ENCODE assay signal across 12 cellular contexts in the genomic region with DNA sequence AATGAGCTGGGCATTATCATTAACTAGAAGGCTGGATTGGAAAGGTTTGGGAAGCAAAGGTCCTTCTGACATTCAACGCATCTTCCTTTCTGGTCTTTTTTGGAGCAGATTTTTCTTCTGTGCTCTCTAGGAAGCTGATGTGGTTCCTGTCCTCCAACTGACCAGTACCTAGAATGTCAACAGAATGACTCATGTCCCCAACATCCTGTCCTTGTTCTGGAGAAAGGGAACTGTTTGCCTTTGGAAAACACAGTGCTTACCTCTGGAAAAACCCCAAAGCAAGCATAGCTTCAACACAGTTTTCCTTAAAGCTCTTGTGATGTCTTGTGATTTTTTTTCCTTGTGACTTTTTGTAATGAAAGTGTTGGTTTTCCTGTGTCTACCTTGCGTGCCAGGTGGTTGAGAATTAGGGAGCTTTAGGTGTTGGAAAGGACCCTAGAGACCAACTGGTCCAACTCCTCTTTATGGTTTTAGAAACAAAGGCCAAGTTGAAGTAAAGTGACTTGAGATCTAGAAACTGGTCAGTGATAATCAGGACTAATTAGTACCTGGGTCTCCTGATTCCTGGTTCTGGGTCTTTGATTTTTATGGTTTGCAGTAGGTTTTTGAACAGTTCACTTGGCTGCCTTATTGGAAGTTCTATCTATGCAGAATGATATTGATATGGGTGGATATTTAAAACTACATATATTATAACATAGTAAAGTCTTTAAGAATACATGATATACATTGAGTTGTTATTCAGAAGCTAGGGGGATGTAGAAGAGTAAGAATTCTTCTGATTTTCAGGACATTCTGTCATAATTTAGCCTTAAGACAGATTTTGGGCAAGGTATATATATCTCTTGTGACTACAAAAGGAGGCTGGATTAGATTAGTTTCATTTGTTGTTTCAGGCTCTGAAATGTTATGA.
DNase-seq lines count a peak whose midpoint lies in the region; ATAC-seq, FAIRE-seq and TF ChIP-seq lines count a peak whose summit lies in the region.
"Had no signal": no experiment of that assay in that cellular context is flagged by ENCODE, and none has a peak within 500 bp of the region (broad histone marks: within the 10 kb centered on the region; RNA-seq: fewer than 3 reads in every experiment).

No MANE protein-coding gene starts in this region.

- CTCF ChIA-PET in WTC11 (lab: Charles Lee) = interaction anchor here (1.6 kb wide), 1 partner anchor 33 kb away, joined by 3 read pairs; no protein-coding TSS in a partner anchor
- CTCF ChIA-PET in HepG2 (lab: Yijun Ruan, JAX; ENCODE audit: low intra/inter-chr PET ratio, low total read pairs) = no interaction called here

- H3K9me3 Mint-ChIP-seq in GM23338 = no peaks in the 10 kb centered on the region
- no peaks in the 10 kb centered on the region for H3K9me3 Mint-ChIP-seq in WTC11
- H3K9me3 Mint-ChIP-seq: CD14-positive monocyte; effector memory CD8-positive, alpha-beta T cell; naive B cell had no signal

- TF ChIP-seq CTCF in GM23338 (conservative IDR thresholded peaks at IDR 0.05; ENCODE audit: low read depth in 2 of 2) (no peak), WTC11 (IDR thresholded peaks at IDR 0.05) (no peak), HepG2 (CRISPR knock-in tag; IDR thresholded peaks at IDR 0.05) (no peak)

- TF ChIP-seq EP300 in HepG2 (IDR thresholded peaks at IDR 0.05; ENCODE audit: low read depth in 2 of 2, low read length in 2 of 2) (peak; percentile 57 to 97; a peak in 3 of 4 replicates), HepG2 (CRISPR knock-in tag; IDR thresholded peaks at IDR 0.05; ENCODE audit: borderline replicate concordance) (peak; percentile 83)

- intact Hi-C loops in HepG2 (cut with micrococcal nuclease; ENCODE audit: unreplicated experiment) = loop anchor here (1.0 to 2.0 kb wide), 2 partner anchors 55 to 70 kb away; no protein-coding TSS in a partner anchor

- H3K4me3 Mint-ChIP-seq in GM23338 (no peak overlapping the region), WTC11 (no peak overlapping the region)
- H3K4me3 Mint-ChIP-seq: CD14-positive monocyte; effector memory CD8-positive, alpha-beta T cell; naive B cell had no signal

- POLR2A ChIA-PET in WTC11 (lab: Charles Lee) (no interaction called here), HepG2 (lab: Yijun Ruan, JAX) (interaction anchor here (1.0 to 2.1 kb wide), 8 partner anchors 10 to 81 kb away, joined by 3 to 6 read pairs (median 3); a partner anchor contains a TSS)

- H3K79me2 ChIP-seq in GM23338 (replicated peaks; ENCODE audit: insufficient read depth) (peaks cover 95% of the 10 kb centered on the region), HepG2 (ENCODE audit: insufficient read depth, low read length) (peaks cover 94% of the 10 kb centered on the region)

- peaks cover 54% of the 10 kb centered on the region for H3K4me1 ChIP-seq in GM23338 (ENCODE audit: insufficient read depth)
- H3K4me1 ChIP-seq in HepG2 (ENCODE audit: insufficient read depth, low read length) = peaks cover 96% of the 10 kb centered on the region

- BruUV-seq in HepG2 (replicated peaks; lab: Mats Ljungman, UMichigan) = no TSS peak

- H3K27me3 Mint-ChIP-seq in GM23338 (ENCODE audit: insufficient read depth, low read depth, poor library complexity) = peaks cover 5% of the 10 kb centered on the region
- no peaks in the 10 kb centered on the region for H3K27me3 Mint-ChIP-seq in WTC11 (ENCODE audit: low read depth)
- H3K27me3 Mint-ChIP-seq: naive B cell had no signal

- no peak for ATAC-seq in GM23338
- no peak for ATAC-seq in WTC11
- peak; percentile 87 for ATAC-seq in HepG2
- ATAC-seq in GM21576 (IDR thresholded peaks at IDR 0.05; ENCODE audit: unreplicated experiment) = no peak
- ATAC-seq: effector memory CD8-positive, alpha-beta T cell had no signal

- H3K36me3 ChIP-seq in GM23338 (ENCODE audit: insufficient read depth) = no peaks in the 10 kb centered on the region
- H3K36me3 ChIP-seq in HepG2 (replicated peaks in 1 of 2; ENCODE audit: control insufficient read depth in 1 of 2, insufficient read depth in 2 of 2, low read length in 2 of 2) = no peaks in the 10 kb centered on the region; a peak in 1 of 5 replicates

- H4K20me1 ChIP-seq in GM23338 (replicated peaks; ENCODE audit: insufficient read depth) (peaks cover 26% of the 10 kb centered on the region; the same call in 1 of the 2 replicates), HepG2 (ENCODE audit: insufficient read depth, low read length) (no peaks in the 10 kb centered on the region)

- H3K27me3 ChIP-seq in GM23338 (ENCODE audit: insufficient read depth) = no peaks in the 10 kb centered on the region
- H3K27me3 ChIP-seq in HepG2 (ENCODE audit: control insufficient read depth in 1 of 2, insufficient read depth in 2 of 2, low read length in 2 of 2) = no peaks in the 10 kb centered on the region

- DNase-seq in ACHN (peak; percentile 38), GM23338 (ENCODE audit: low spot score) (no peak), WTC11 (ENCODE audit: low spot score) (no peak), HepG2 (ENCODE audit: low spot score) (peak; percentile 96), iPS-NIHi11 (ENCODE audit: low spot score) (no peak), AML-193 (lab: John Stamatoyannopoulos, UW) (no peak)
- DNase-seq in stimulated activated naive CD4-positive, alpha-beta T cell treated with Interleukin-2 at 50 U/mL for 16 hours (lab: John Stamatoyannopoulos, UW) = no peak
- DNase-seq: activated CD4-positive, alpha-beta T cell treated with anti-CD3 and anti-CD28 coated beads, Interleukin-2, amount 50 U/mL, for 48 hours; effector memory CD8-positive, alpha-beta T cell; naive B cell had no signal

- H3K4me1 Mint-ChIP-seq in GM23338 = peaks cover 77% of the 10 kb centered on the region
- peaks cover 90% of the 10 kb centered on the region for H3K4me1 Mint-ChIP-seq in WTC11

- H2AFZ ChIP-seq in GM23338 = no peak overlapping the region
- H2AFZ ChIP-seq in HepG2 (ENCODE audit: low read length) = no peak overlapping the region

- no peaks in the 10 kb centered on the region for H3K9me2 ChIP-seq in GM23338 (ENCODE audit: insufficient read depth)

- 31% methylated on average over 2 of the region's 2 CpGs for WGBS in HepG2 (ENCODE audit: low lambda C conversion rate)

- no peaks in the 10 kb centered on the region for H3F3A ChIP-seq in GM23338 (replicated peaks; ENCODE audit: low read depth)

- H3K4me3 ChIP-seq in GM23338 = no peak overlapping the region
- H3K4me3 ChIP-seq in HepG2 (replicated peaks in 1 of 3; ENCODE audit: insufficient read depth in 1 of 3, low read depth in 2 of 3, low read length in 3 of 3) = no peak overlapping the region

- H3K4me2 ChIP-seq in GM23338 (0 out of 2 replicates have a peak overlapping the region, but pooled peaks have one; percentile 19), HepG2 (ENCODE audit: low read depth, low read length) (peak overlapping the region; percentile 29; the same call in 1 of the 2 replicates)

- peak; percentile 85 for FAIRE-seq in HepG2 (lab: Jason Lieb, UNC)

- H3K27ac Mint-ChIP-seq in GM23338 (peak overlapping the region; percentile 45; the same call in 1 of the 2 replicates), WTC11 (peak overlapping the region; percentile 68; the same call in 1 of the 2 replicates)
- H3K27ac Mint-ChIP-seq: CD14-positive monocyte; effector memory CD8-positive, alpha-beta T cell had no signal

- in situ Hi-C loops in ACHN (cut with HindIII; ENCODE audit: low pct_ligation_motif_present, low pct_unique_long_range_greater_than_20kb, low sequenced_read_pairs) (no loop called here), HepG2 (cut with HindIII; ENCODE audit: extremely low pct_ligation_motif_present, low pct_unique_long_range_greater_than_20kb) (no loop called here)

- no peaks in the 10 kb centered on the region for H3K9me3 ChIP-seq in HepG2 (ENCODE audit: low read length)

- TF ChIP-seq POLR2A in HepG2 (IDR thresholded peaks at IDR 0.05; ENCODE audit: insufficient read depth in 1 of 2, low read depth in 2 of 2, low read length in 2 of 2) = no peak

- H3K27ac ChIP-seq in GM23338 (ENCODE audit: low read depth) (no peak overlapping the region), HepG2 (ENCODE audit: extremely low read length, insufficient read depth, low read length) (peak overlapping the region; percentile 56)

- H3K36me3 Mint-ChIP-seq in GM23338 (ENCODE audit: low read depth) = no peaks in the 10 kb centered on the region
- H3K36me3 Mint-ChIP-seq in WTC11 = no peaks in the 10 kb centered on the region
- H3K36me3 Mint-ChIP-seq: CD14-positive monocyte, naive B cell had no signal

- TF ChIP-seq RAD21 in HepG2 (CRISPR knock-in tag; IDR thresholded peaks at IDR 0.05) = no peak

- peak overlapping the region; percentile 14; the same call in 1 of the 2 replicates for H3K9ac ChIP-seq in HepG2 (ENCODE audit: insufficient read depth, low read depth, low read length)

TF ChIP-seq in WTC11, 78 proteins besides CTCF, POLR2A, EP300 and RAD21 (continues in another document):
- TF ChIP-seq EMX1 (CRISPR knock-in tag; IDR thresholded peaks at IDR 0.05) = no peak

TF ChIP-seq in HepG2, 621 proteins besides CTCF, POLR2A, EP300 and RAD21 (continues in another document):
- no peak for TF ChIP-seq TCF12 (IDR thresholded peaks at IDR 0.05)
- TF ChIP-seq TCF12 (CRISPR knock-in tag; IDR thresholded peaks at IDR 0.05) = peak; percentile 54; the same call in 1 of the 2 replicates
- TF ChIP-seq SETDB1 (CRISPR knock-in tag; IDR thresholded peaks at IDR 0.05; ENCODE audit: borderline replicate concordance) = no peak
- peak; percentile 28; the same call in 1 of the 2 replicates for TF ChIP-seq MBD4 (IDR thresholded peaks at IDR 0.05; ENCODE audit: borderline replicate concordance, low read length)
- TF ChIP-seq ZIK1 (CRISPR knock-in tag; IDR thresholded peaks at IDR 0.05; ENCODE audit: borderline replicate concordance, low read depth) = no peak
- no peak for TF ChIP-seq HOXA9 (CRISPR knock-in tag; IDR thresholded peaks at IDR 0.05; ENCODE audit: borderline replicate concordance)
- no peak for TF ChIP-seq ZNF720 (CRISPR knock-in tag; IDR thresholded peaks at IDR 0.05)
- TF ChIP-seq KDM5A (IDR thresholded peaks at IDR 0.05; ENCODE audit: borderline replicate concordance, low read length) = no peak
- no peak for TF ChIP-seq ZNF678 (CRISPR knock-in tag; IDR thresholded peaks at IDR 0.05)
- peak; percentile 27 for TF ChIP-seq ASH2L (IDR thresholded peaks at IDR 0.05; ENCODE audit: insufficient read length, low read depth, low read length)
- TF ChIP-seq, protein P1, sequence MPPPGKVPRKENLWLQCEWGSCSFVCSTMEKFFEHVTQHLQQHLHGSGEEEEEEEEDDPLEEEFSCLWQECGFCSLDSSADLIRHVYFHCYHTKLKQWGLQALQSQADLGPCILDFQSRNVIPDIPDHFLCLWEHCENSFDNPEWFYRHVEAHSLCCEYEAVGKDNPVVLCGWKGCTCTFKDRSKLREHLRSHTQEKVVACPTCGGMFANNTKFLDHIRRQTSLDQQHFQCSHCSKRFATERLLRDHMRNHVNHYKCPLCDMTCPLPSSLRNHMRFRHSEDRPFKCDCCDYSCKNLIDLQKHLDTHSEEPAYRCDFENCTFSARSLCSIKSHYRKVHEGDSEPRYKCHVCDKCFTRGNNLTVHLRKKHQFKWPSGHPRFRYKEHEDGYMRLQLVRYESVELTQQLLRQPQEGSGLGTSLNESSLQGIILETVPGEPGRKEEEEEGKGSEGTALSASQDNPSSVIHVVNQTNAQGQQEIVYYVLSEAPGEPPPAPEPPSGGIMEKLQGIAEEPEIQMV (CRISPR knock-in tag; IDR thresholded peaks at IDR 0.05; ENCODE audit: low read depth) = no peak
- no peak for TF ChIP-seq ZNF598 (CRISPR knock-in tag; IDR thresholded peaks at IDR 0.05; ENCODE audit: borderline replicate concordance)

Comparison
In these comparisons a context has a peak if more than half of its experiments do, and no peak if none do; other contexts are left out.
1. DNase-seq: peak in ACHN (single experiment) and HepG2 (single experiment); none in GM23338 (single experiment), WTC11 (single experiment), stimulated activated naive CD4-positive, alpha-beta T cell treated with Interleukin-2 at 50 U/mL for 16 hours (single experiment), iPS-NIHi11 (single experiment) and AML-193 (0 of 2).